Comparison of ENCODE assay signal across 8 cellular contexts in the genomic region with DNA sequence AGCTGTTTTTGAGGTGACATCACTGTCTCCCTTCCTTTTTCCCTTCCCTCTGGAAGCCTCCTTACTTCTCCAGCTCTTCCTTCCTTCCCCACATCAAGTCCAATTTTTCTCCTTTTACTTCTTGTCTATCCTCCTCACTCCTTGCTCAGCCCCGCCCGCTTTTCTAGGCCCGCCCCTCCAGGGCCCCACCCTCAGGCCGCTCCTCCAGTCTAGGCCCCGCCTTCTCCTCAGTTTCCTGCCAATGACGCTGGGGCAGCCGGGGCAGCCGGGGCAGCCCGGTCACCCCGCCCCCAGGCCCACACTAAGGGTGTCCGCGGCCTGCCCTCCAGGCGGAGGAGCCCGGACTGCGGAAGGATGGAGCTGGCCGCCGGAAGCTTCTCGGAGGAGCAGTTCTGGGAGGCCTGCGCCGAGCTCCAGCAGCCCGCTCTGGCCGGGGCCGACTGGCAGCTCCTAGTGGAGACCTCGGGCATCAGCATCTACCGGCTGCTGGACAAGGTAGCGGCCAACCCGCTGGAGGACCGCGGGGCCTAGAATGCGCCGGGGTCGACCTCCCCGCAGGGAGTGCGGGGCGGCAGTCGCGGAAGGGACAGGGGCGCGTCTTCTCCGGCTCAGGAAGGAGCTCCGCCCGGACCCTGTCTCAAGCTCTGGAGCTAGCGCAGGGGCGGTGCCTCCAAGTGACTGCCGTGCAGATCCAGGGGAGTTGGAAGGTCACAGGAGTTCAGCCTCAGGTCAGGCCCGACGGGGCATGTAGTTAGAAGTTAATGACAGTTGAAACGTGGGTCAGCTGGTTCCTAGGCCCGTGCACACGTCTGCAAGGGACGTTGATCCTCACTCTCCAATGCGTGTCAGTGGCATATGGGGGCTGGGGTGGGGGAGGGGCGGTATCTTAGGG. TPM values are rescaled to one million over a fixed set of nuclear protein-coding genes. Genes with fewer than 3 reads are reported as not detected.
DNase-seq lines count a peak whose midpoint lies in the region; ATAC-seq, FAIRE-seq and TF ChIP-seq lines count a peak whose summit lies in the region.

A gene (plus strand): TSS at position 302 of the 892 bp plus-strand sequence. CDS start 53 bp downstream, at position 355.

- peaks cover 14% of the 10 kb centered on the region for H3K4me1 Mint-ChIP-seq in activated T-helper 2 cell treated with anti-CD3 and anti-CD28 coated beads, Interferon-gamma antibody, Interleukin-2, Interleukin-4, amounts not matched to agents 10 μg/mL and 5 μg/mL and 100 μg/mL, durations not matched to agents 14 hours and 24 hours and 36 hours (ENCODE audit: low read depth)
- peaks cover 21 to 38% of the 10 kb centered on the region in 2 donors for H3K4me1 Mint-ChIP-seq in natural killer cell

- intact Hi-C loops in activated T-helper 2 cell treated with anti-CD3 and anti-CD28 coated beads, Interferon-gamma antibody, Interleukin-2, Interleukin-4, amounts not matched to agents 10 μg/mL and 5 μg/mL and 100 μg/mL, durations not matched to agents 14 hours and 24 hours and 36 hours (cut with micrococcal nuclease): loop anchor here (2.0 to 5.0 kb wide), 2 partner anchors 16 to 329 kb away; a partner anchor contains a TSS
- intact Hi-C loops in natural killer cell (cut with micrococcal nuclease): no loop called here

- H3K27ac Mint-ChIP-seq in activated T-helper 2 cell treated with anti-CD3 and anti-CD28 coated beads, Interferon-gamma antibody, Interleukin-2, Interleukin-4, amounts not matched to agents 10 μg/mL and 5 μg/mL and 100 μg/mL, durations not matched to agents 14 hours and 24 hours and 36 hours: peak within 1 kb of the TSS; percentile 28
- H3K27ac Mint-ChIP-seq in natural killer cell: peak within 1 kb of the TSS; percentile 52 to 57

- no peak for TF ChIP-seq CTCF in natural killer cell (IDR thresholded peaks at IDR 0.05)

- DNase-seq in D341Med (ENCODE audit: low spot score): peak; percentile 84
- DNase-seq in HTR-8/SVneo (ENCODE audit: insufficient read length, low spot score): peak; percentile 93
- peak; percentile 92 for DNase-seq in RKO (ENCODE audit: low spot score)
- peak; percentile 85 for DNase-seq in activated T-helper 2 cell treated with anti-CD3 and anti-CD28 coated beads, Interferon-gamma antibody, Interleukin-2, Interleukin-4, amounts not matched to agents 10 μg/mL and 5 μg/mL and 100 μg/mL, durations not matched to agents 14 hours and 24 hours and 36 hours (ENCODE audit: low spot score)
- DNase-seq in fibroblast of peridontal ligament (ENCODE audit: extremely low read depth): peak; percentile 84
- peak; percentile 71 for DNase-seq in natural killer cell
- peak; percentile 82 for DNase-seq in stimulated activated naive CD4-positive, alpha-beta T cell treated with Interleukin-2 at 50 U/mL for 16 hours (lab: John Stamatoyannopoulos, UW)

- peak; percentile 100 for ATAC-seq in GM21381 (IDR thresholded peaks at IDR 0.05; ENCODE audit: unreplicated experiment)
- peak; percentile 97 to 98 (median 97) for ATAC-seq in natural killer cell

- H3K4me3 Mint-ChIP-seq in activated T-helper 2 cell treated with anti-CD3 and anti-CD28 coated beads, Interferon-gamma antibody, Interleukin-2, Interleukin-4, amounts not matched to agents 10 μg/mL and 5 μg/mL and 100 μg/mL, durations not matched to agents 14 hours and 24 hours and 36 hours (ENCODE audit: low read depth): peak within 1 kb of the TSS; percentile 81
- H3K4me3 Mint-ChIP-seq in natural killer cell: peak within 1 kb of the TSS; percentile 88

- H3K27me3 Mint-ChIP-seq in activated T-helper 2 cell treated with anti-CD3 and anti-CD28 coated beads, Interferon-gamma antibody, Interleukin-2, Interleukin-4, amounts not matched to agents 10 μg/mL and 5 μg/mL and 100 μg/mL, durations not matched to agents 14 hours and 24 hours and 36 hours (ENCODE audit: low read depth): peaks cover 30% of the 10 kb centered on the region
- peaks cover 3 to 18% of the 10 kb centered on the region in 2 donors for H3K27me3 Mint-ChIP-seq in natural killer cell (ENCODE audit: low read depth in 2 of 2)

- no peaks in the 10 kb centered on the region for H3K36me3 Mint-ChIP-seq in activated T-helper 2 cell treated with anti-CD3 and anti-CD28 coated beads, Interferon-gamma antibody, Interleukin-2, Interleukin-4, amounts not matched to agents 10 μg/mL and 5 μg/mL and 100 μg/mL, durations not matched to agents 14 hours and 24 hours and 36 hours (ENCODE audit: low read depth)
- no peaks in the 10 kb centered on the region for H3K36me3 Mint-ChIP-seq in natural killer cell

- no peaks in the 10 kb centered on the region for H3K9me3 Mint-ChIP-seq in activated T-helper 2 cell treated with anti-CD3 and anti-CD28 coated beads, Interferon-gamma antibody, Interleukin-2, Interleukin-4, amounts not matched to agents 10 μg/mL and 5 μg/mL and 100 μg/mL, durations not matched to agents 14 hours and 24 hours and 36 hours
- H3K9me3 Mint-ChIP-seq in natural killer cell: no peaks in the 10 kb centered on the region

- peak; percentile 98 for FAIRE-seq in HTR-8/SVneo (lab: Jason Lieb, UNC)

RNA-seq across cellular contexts. Expression of the gene that starts here (rescaled TPM):
- 8.8 and 9.4 TPM in 2 replicates for total RNA-seq in activated T-helper 2 cell treated with anti-CD3 and anti-CD28 coated beads, Interferon-gamma antibody, Interleukin-2, Interleukin-4, amounts not matched to agents 10 μg/mL and 5 μg/mL and 100 μg/mL, durations not matched to agents 14 hours and 24 hours and 36 hours
- 1 to 10 TPM; 6.3 to 9.5 (median 9.2) TPM for total RNA-seq in natural killer cell

Comparison
In these comparisons a context has a peak if more than half of its experiments do, and no peak if none do; other contexts are left out.
1. Peak in every context shown above with its lines: DNase-seq and ATAC-seq.